Comparison of ENCODE assay signal across 18 cellular contexts in the genomic region with DNA sequence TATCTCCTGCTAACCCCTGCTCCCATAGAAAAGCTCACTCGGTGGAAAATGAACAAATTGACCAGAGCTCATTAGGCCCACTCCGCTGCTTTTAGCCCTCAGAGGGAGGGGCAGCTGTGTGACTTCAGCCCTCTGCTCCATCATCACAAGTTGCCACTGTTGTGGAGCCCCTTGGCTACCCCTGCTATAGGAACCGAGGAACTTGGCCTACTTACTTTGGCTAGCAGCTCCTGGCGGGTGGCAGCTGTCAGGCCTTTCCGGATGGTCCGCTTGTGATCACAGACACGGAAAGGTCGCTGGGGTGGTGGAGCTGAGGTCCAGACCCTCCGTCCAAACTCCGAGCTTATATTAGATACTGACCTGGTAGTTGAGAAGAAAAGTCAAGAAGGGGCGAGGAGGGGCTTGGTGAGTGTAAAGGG. TPM values are rescaled to one million over a fixed set of nuclear protein-coding genes. Genes with fewer than 3 reads are reported as not detected.
DNase-seq lines count a peak whose midpoint lies in the region; ATAC-seq, FAIRE-seq and TF ChIP-seq lines count a peak whose summit lies in the region.
"Had no signal": no experiment of that assay in that cellular context is flagged by ENCODE, and none has a peak within 500 bp of the region (broad histone marks: within the 10 kb centered on the region; RNA-seq: fewer than 3 reads in every experiment).

No MANE protein-coding gene starts in this region.

- H2BK15ac ChIP-seq in mesendoderm (replicated peaks; ENCODE audit: low read depth): no peak overlapping the region

- H2BK120ac ChIP-seq in mesendoderm (ENCODE audit: low read depth, low read length): no peak overlapping the region

- no peak overlapping the region for H2BK5ac ChIP-seq in mesendoderm (ENCODE audit: low read length)

- H3K27me3 ChIP-seq in astrocyte (ENCODE audit: insufficient read depth, low read length): no peaks in the 10 kb centered on the region
- no peaks in the 10 kb centered on the region for H3K27me3 ChIP-seq in neutrophil
- H3K27me3 ChIP-seq in mesendoderm (ENCODE audit: insufficient read depth, low read length, poor library complexity): no peaks in the 10 kb centered on the region
- H3K27me3 ChIP-seq: BLaER1 treated with 17β-estradiol and CSF1 and Interleukin-3, amounts not matched to agents 10 nM and 100 nM; cardiac muscle cell; right atrium auricular region had no signal

- H3K9me3 ChIP-seq in OCI-LY7 (ENCODE audit: low read length): no peaks in the 10 kb centered on the region
- H3K9me3 ChIP-seq in astrocyte (ENCODE audit: insufficient read depth, low read depth, low read length): no peaks in the 10 kb centered on the region
- H3K9me3 ChIP-seq in neutrophil: no peaks in the 10 kb centered on the region
- H3K9me3 ChIP-seq: BLaER1 treated with 17β-estradiol and CSF1 and Interleukin-3, amounts not matched to agents 10 nM and 100 nM; left ventricle myocardium inferior; right atrium auricular region had no signal

- TF ChIP-seq CTCF in OCI-LY7 (conservative IDR thresholded peaks at IDR 0.05; ENCODE audit: low read length) (no peak), astrocyte (IDR thresholded peaks at IDR 0.05; ENCODE audit: insufficient read depth, low read depth, low read length) (no peak), neutrophil (IDR thresholded peaks at IDR 0.05) (no peak)

- no peak overlapping the region for H4K8ac ChIP-seq in mesendoderm (ENCODE audit: low read depth, low read length)

- H2AK5ac ChIP-seq in mesendoderm (ENCODE audit: low read length): no peak overlapping the region

- no peak overlapping the region for H2AFZ ChIP-seq in OCI-LY7 (ENCODE audit: low read length)
- H2AFZ ChIP-seq in astrocyte (ENCODE audit: low read depth, low read length): no peak overlapping the region

- peaks cover 43% of the 10 kb centered on the region for H3K36me3 Mint-ChIP-seq in astrocyte (ENCODE audit: low read depth, unreplicated experiment)

- POLR2A ChIA-PET in OCI-LY7 (lab: Charles Lee): interaction anchor here (1.4 kb wide), 1 partner anchor 8 kb away, joined by 3 read pairs; a partner anchor contains a TSS

- ATAC-seq in HG03097 (IDR thresholded peaks at IDR 0.05; ENCODE audit: low FRiP score, unreplicated experiment): no peak

- H3K9me2 ChIP-seq in OCI-LY7 (ENCODE audit: insufficient read depth, low read length): no peaks in the 10 kb centered on the region

- H3K36me3 ChIP-seq in OCI-LY7 (ENCODE audit: insufficient read depth, low read length) (peaks cover 97% of the 10 kb centered on the region), astrocyte (ENCODE audit: insufficient read depth, low read length) (peaks cover 39% of the 10 kb centered on the region), neutrophil (peaks cover 48% of the 10 kb centered on the region), mesendoderm (ENCODE audit: control insufficient read depth, insufficient read depth, low read length) (peaks cover 5% of the 10 kb centered on the region)

- no peak for DNase-seq in OCI-LY7 (ENCODE audit: low spot score)
- DNase-seq in astrocyte (ENCODE audit: low read depth): no peak
- no peak for DNase-seq in mesendoderm
- no peak for DNase-seq in RKO (ENCODE audit: low spot score)
- DNase-seq: activated naive CD4-positive, alpha-beta T cell treated with anti-CD3 and anti-CD28 coated beads, Interleukin-2, amount 50 U/mL, for 16 hours; effector CD8-positive, alpha-beta T cell; left ventricle myocardium inferior; NCI-H1417 treated with DMSO at 0.1 percent for 48 hours; NCI-H446; stimulated activated CD4-positive, alpha-beta T cell treated with anti-CD3 and anti-CD28 coated beads, Interleukin-2, amount 100 ng/mL, for 48 hours had no signal

- no peak overlapping the region for H3K4ac ChIP-seq in mesendoderm (ENCODE audit: low read depth, low read length)

- H3K4me3 ChIP-seq in OCI-LY7 (ENCODE audit: low read depth, low read length, poor library complexity, severe bottlenecking) (no peak overlapping the region), astrocyte (ENCODE audit: insufficient read depth, low read depth, low read length) (no peak overlapping the region), neutrophil (ENCODE audit: low read depth in 1 of 2, low read length in 1 of 2) (no peak overlapping the region), mesendoderm (ENCODE audit: low read length) (no peak overlapping the region)
- H3K4me3 ChIP-seq: BLaER1 treated with 17β-estradiol and CSF1 and Interleukin-3, amounts not matched to agents 10 nM and 100 nM; cardiac muscle cell; left ventricle myocardium inferior; right atrium auricular region; SK-N-MC had no signal

- peaks cover 18% of the 10 kb centered on the region for H3K4me1 ChIP-seq in OCI-LY7 (ENCODE audit: insufficient read depth, low read length, poor library complexity, severe bottlenecking)
- H3K4me1 ChIP-seq in astrocyte (ENCODE audit: insufficient read depth, low read length): peaks cover 16% of the 10 kb centered on the region
- peaks cover 45 to 50% of the 10 kb centered on the region in 2 experiments for H3K4me1 ChIP-seq in neutrophil (ENCODE audit: control insufficient read depth in 1 of 2, insufficient read depth in 1 of 2, low read depth in 1 of 2, low read length in 1 of 2)
- H3K4me1 ChIP-seq in mesendoderm (ENCODE audit: control insufficient read depth, low read depth, low read length): no peaks in the 10 kb centered on the region

- no peak overlapping the region for H3K27ac Mint-ChIP-seq in astrocyte (ENCODE audit: unreplicated experiment)

- CTCF ChIA-PET in OCI-LY7 (lab: Charles Lee; ENCODE audit: unreplicated experiment): interaction anchor here (0.5 to 3.1 kb wide), 4 partner anchors 62 to 125 kb away, joined by 3 to 17 read pairs (median 7); a partner anchor contains a TSS

- BruUV-seq in OCI-LY7 (replicated peaks; lab: Mats Ljungman, UMichigan): TSS peak; percentile 43

- no peak overlapping the region for H3K23ac ChIP-seq in mesendoderm (ENCODE audit: low read length)

- H4K20me1 ChIP-seq in OCI-LY7 (ENCODE audit: insufficient read depth, low read length): no peaks in the 10 kb centered on the region
- peaks cover 44% of the 10 kb centered on the region for H4K20me1 ChIP-seq in astrocyte (ENCODE audit: insufficient read depth, low read length)

- no peak overlapping the region for H4K5ac ChIP-seq in mesendoderm (ENCODE audit: low read length)

- no peak overlapping the region for H3K56ac ChIP-seq in mesendoderm (ENCODE audit: low read length)

- no peak for FAIRE-seq in astrocyte (lab: Jason Lieb, UNC)

- H3K27me3 Mint-ChIP-seq in astrocyte (ENCODE audit: low read depth, unreplicated experiment): no peaks in the 10 kb centered on the region

- no peak overlapping the region for H3K18ac ChIP-seq in mesendoderm (ENCODE audit: low read length)

- H3K4me3 Mint-ChIP-seq in astrocyte (ENCODE audit: unreplicated experiment): peak overlapping the region; percentile 27

- H3K4me1 Mint-ChIP-seq in astrocyte (ENCODE audit: low read depth, unreplicated experiment): peaks cover 8% of the 10 kb centered on the region

- peaks cover 2% of the 10 kb centered on the region for H3K79me1 ChIP-seq in mesendoderm (ENCODE audit: low read length)

- no peak overlapping the region for H3K9ac ChIP-seq in astrocyte (ENCODE audit: low read length)
- H3K9ac ChIP-seq in mesendoderm (ENCODE audit: low read length): no peak overlapping the region

- WGBS in mesendoderm (ENCODE audit: extremely low coverage, insufficient coverage, low lambda C conversion rate): no CpG with 5 or more reads among the region's 11 CpGs

- H3K27ac ChIP-seq in OCI-LY7 (ENCODE audit: low read depth, low read length, poor library complexity, severe bottlenecking): no peak overlapping the region
- no peak overlapping the region for H3K27ac ChIP-seq in astrocyte (ENCODE audit: low read depth, low read length)
- H3K27ac ChIP-seq in neutrophil: peak overlapping the region; percentile 97
- no peak overlapping the region for H3K27ac ChIP-seq in mesendoderm (ENCODE audit: low read depth, low read length)
- H3K27ac ChIP-seq: cardiac muscle cell, HL-60, left ventricle myocardium inferior, right atrium auricular region, SK-N-MC had no signal

- H3K4me2 ChIP-seq in OCI-LY7 (ENCODE audit: low read length) (no peak overlapping the region), astrocyte (ENCODE audit: low read length) (no peak overlapping the region), mesendoderm (ENCODE audit: low read length) (no peak overlapping the region)

- intact Hi-C loops in OCI-LY7 (cut with micrococcal nuclease; ENCODE audit: unreplicated experiment): no loop called here

- no peaks in the 10 kb centered on the region for H3K9me3 Mint-ChIP-seq in astrocyte (ENCODE audit: unreplicated experiment)

- H3K79me2 ChIP-seq in OCI-LY7 (ENCODE audit: insufficient read depth, low read depth, low read length) (no peaks in the 10 kb centered on the region), astrocyte (ENCODE audit: insufficient read depth, low read length) (peaks cover 4% of the 10 kb centered on the region), mesendoderm (ENCODE audit: control insufficient read depth, insufficient read depth, low read length) (no peaks in the 10 kb centered on the region)

RNA-seq across cellular contexts. Expression of a gene that starts 0.6 kb away (rescaled TPM):
- not detected in 2 replicates for total RNA-seq in OCI-LY7 (2014; rRNA removed; shearing (Covaris generic))
- total RNA-seq in OCI-LY7 (2022): 1.6 and 3.2 TPM in 2 replicates
- total RNA-seq in astrocyte: not detected in 2 replicates
- polyA plus RNA-seq in mesendoderm (2013, experiment 1 of 2): not detected
- 0.03 TPM for polyA plus RNA-seq in mesendoderm (2013, experiment 2 of 2)
- total RNA-seq: cardiac muscle cell had no signal
- polyA plus RNA-seq: cardiac muscle cell, neural cell had no signal

RNA-seq across cellular contexts. Expression of a gene that starts 2.8 kb away (rescaled TPM):
- 15.7 and 18.2 TPM in 2 replicates for total RNA-seq in OCI-LY7 (2014; rRNA removed; shearing (Covaris generic))
- total RNA-seq in OCI-LY7 (2022): 37.6 TPM in 2 replicates
- total RNA-seq in astrocyte: 7.8 and 9.3 TPM in 2 replicates
- 3.4 TPM for polyA plus RNA-seq in mesendoderm (2013, experiment 1 of 2)
- polyA plus RNA-seq in mesendoderm (2013, experiment 2 of 2): 3.2 TPM

RNA-seq across cellular contexts. Expression of a gene that starts 4.1 kb away (rescaled TPM):
- 15.8 and 17.9 TPM in 2 replicates for total RNA-seq in OCI-LY7 (2014; rRNA removed; shearing (Covaris generic))
- 28.3 and 30.5 TPM in 2 replicates for total RNA-seq in OCI-LY7 (2022)
- 5.5 TPM in 2 replicates for total RNA-seq in astrocyte
- polyA plus RNA-seq in mesendoderm (2013, experiment 1 of 2): 4.5 TPM
- polyA plus RNA-seq in mesendoderm (2013, experiment 2 of 2): 4.4 TPM

RNA-seq across cellular contexts. Expression of a gene that starts 7.5 kb away (rescaled TPM):
- 30.6 and 33.2 TPM in 2 replicates for total RNA-seq in OCI-LY7 (2014; rRNA removed; shearing (Covaris generic))
- total RNA-seq in OCI-LY7 (2022) (44.0 and 52.6 TPM in 2 replicates), astrocyte (22.9 and 23.5 TPM in 2 replicates)
- polyA plus RNA-seq in mesendoderm (2013, experiment 1 of 2): 14.9 TPM
- polyA plus RNA-seq in mesendoderm (2013, experiment 2 of 2): 14.8 TPM

RNA-seq across cellular contexts. Expression of a gene that starts 7.6 kb away (rescaled TPM):
- 21.0 and 27.4 TPM in 2 replicates for total RNA-seq in OCI-LY7 (2014; rRNA removed; shearing (Covaris generic))
- total RNA-seq in OCI-LY7 (2022): 34.9 and 35.6 TPM in 2 replicates
- total RNA-seq in astrocyte: 26.5 and 30.3 TPM in 2 replicates
- polyA plus RNA-seq in mesendoderm (2013, experiment 1 of 2): 5.7 TPM
- polyA plus RNA-seq in mesendoderm (2013, experiment 2 of 2): 6.4 TPM
